ENCODE assay signal across 1 cellular context in the genomic region with DNA sequence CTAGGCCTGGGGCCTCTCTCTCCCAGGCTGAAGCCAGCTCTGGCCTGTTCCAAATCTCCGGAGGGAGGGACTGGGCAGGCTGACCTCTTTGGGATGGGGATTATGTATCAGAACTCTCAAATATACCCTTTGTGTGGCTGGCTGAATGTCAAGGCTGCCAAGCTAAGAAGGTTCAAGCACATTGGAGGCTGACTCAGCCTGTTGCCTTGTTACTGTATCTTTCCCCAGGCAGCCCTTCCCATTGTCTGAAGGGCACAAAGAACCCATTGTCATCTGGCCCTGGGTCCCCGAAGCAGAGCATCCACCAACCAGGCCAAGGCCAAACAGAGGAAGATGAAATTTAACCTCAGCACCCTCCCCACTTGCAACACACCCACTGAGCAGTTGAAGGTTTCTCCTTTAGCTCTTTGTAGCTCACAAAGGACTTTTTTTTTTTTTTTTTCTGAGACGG.
TF ChIP-seq lines count a peak whose summit lies in the region.

No MANE protein-coding gene starts in this region.

TF ChIP-seq in HCT116, 20 proteins besides CTCF, POLR2A, EP300 and RAD21 (continued from another document):
- TF ChIP-seq, protein P1, sequence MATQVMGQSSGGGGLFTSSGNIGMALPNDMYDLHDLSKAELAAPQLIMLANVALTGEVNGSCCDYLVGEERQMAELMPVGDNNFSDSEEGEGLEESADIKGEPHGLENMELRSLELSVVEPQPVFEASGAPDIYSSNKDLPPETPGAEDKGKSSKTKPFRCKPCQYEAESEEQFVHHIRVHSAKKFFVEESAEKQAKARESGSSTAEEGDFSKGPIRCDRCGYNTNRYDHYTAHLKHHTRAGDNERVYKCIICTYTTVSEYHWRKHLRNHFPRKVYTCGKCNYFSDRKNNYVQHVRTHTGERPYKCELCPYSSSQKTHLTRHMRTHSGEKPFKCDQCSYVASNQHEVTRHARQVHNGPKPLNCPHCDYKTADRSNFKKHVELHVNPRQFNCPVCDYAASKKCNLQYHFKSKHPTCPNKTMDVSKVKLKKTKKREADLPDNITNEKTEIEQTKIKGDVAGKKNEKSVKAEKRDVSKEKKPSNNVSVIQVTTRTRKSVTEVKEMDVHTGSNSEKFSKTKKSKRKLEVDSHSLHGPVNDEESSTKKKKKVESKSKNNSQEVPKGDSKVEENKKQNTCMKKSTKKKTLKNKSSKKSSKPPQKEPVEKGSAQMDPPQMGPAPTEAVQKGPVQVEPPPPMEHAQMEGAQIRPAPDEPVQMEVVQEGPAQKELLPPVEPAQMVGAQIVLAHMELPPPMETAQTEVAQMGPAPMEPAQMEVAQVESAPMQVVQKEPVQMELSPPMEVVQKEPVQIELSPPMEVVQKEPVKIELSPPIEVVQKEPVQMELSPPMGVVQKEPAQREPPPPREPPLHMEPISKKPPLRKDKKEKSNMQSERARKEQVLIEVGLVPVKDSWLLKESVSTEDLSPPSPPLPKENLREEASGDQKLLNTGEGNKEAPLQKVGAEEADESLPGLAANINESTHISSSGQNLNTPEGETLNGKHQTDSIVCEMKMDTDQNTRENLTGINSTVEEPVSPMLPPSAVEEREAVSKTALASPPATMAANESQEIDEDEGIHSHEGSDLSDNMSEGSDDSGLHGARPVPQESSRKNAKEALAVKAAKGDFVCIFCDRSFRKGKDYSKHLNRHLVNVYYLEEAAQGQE (IDR thresholded peaks at IDR 0.05; ENCODE audit: low read depth) = no peak
- no peak for TF ChIP-seq ELF1 (IDR thresholded peaks at IDR 0.05; ENCODE audit: borderline replicate concordance, low read depth)
- no peak for TF ChIP-seq SIN3A (IDR thresholded peaks at IDR 0.05; ENCODE audit: low read depth)
